In the genomic region with DNA sequence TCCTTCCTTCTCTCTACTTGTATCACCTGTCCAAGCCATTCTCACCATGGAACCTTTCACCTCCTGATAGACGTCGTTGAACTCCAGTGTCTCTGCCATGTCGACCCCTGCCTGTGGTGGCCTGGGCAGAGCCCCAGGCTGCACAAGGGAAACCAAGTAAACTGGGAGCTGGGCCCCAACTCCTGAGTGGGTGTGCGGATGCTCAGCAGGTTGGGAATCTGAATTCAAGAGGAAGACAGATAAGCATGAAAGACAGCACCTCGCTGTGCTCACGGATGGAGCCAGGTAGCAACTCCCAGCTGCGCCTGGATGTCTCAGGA, we compare ENCODE assay signal across 9 cellular contexts. TPM values are rescaled to one million over a fixed set of nuclear protein-coding genes. Genes with fewer than 3 reads are reported as not detected.
DNase-seq lines count a peak whose midpoint lies in the region; ATAC-seq, FAIRE-seq and TF ChIP-seq lines count a peak whose summit lies in the region.
"Had no signal": no experiment of that assay in that cellular context is flagged by ENCODE, and none has a peak within 500 bp of the region (broad histone marks: within the 10 kb centered on the region; RNA-seq: fewer than 3 reads in every experiment).

No MANE protein-coding gene starts in this region.

- H2AFZ ChIP-seq in Loucy (ENCODE audit: low read length), result peak overlapping the region; percentile 82
- peak overlapping the region; percentile 65 for H2AFZ ChIP-seq in endothelial cell of umbilical vein (ENCODE audit: low read depth, low read length)
- H2AFZ ChIP-seq in trophoblast cell (ENCODE audit: insufficient read depth, low read length, poor library complexity), result no peak overlapping the region

- H4K12ac ChIP-seq in trophoblast cell (ENCODE audit: low read depth, low read length), result peak overlapping the region; percentile 1

- H4K20me1 ChIP-seq in Loucy (ENCODE audit: insufficient read depth, low read length, poor library complexity, severe bottlenecking) (peaks cover 17% of the 10 kb centered on the region), endothelial cell of umbilical vein (replicated peaks; ENCODE audit: control insufficient read depth, extremely low read depth, insufficient read depth, low read length) (no peaks in the 10 kb centered on the region)

- peak overlapping the region; percentile 21 for H2AK5ac ChIP-seq in trophoblast cell (ENCODE audit: low read length)

- intact Hi-C loops in endothelial cell of umbilical vein (cut with micrococcal nuclease), result loop anchor here (1.0 to 5.0 kb wide), 4 partner anchors 10 to 332 kb away; partner anchors contain the start of gene ZDHHC5

- no peaks in the 10 kb centered on the region for H3K9me1 ChIP-seq in endothelial cell of umbilical vein (replicated peaks; ENCODE audit: control insufficient read depth, extremely low read depth, insufficient read depth, low read length)

- WGBS in trophoblast cell (ENCODE audit: extremely low coverage, insufficient coverage, insufficient read length), result no CpG with 5 or more reads among the region's 7 CpGs

- peak overlapping the region; percentile 31 for H4K91ac ChIP-seq in trophoblast cell (ENCODE audit: low read depth, low read length)

- H3K27me3 ChIP-seq in Loucy (ENCODE audit: insufficient read depth, low read length, poor library complexity, severe bottlenecking) (no peaks in the 10 kb centered on the region), endothelial cell of umbilical vein (ENCODE audit: control insufficient read depth in 2 of 2, insufficient read depth in 2 of 2, low read length in 2 of 2) (peaks cover 4 to 8% of the 10 kb centered on the region in 2 experiments), trophoblast cell (ENCODE audit: insufficient read depth, low read length) (no peaks in the 10 kb centered on the region)

- H2BK120ac ChIP-seq in trophoblast cell (ENCODE audit: insufficient read depth, low read length, poor library complexity), result no peak overlapping the region

- peak overlapping the region; percentile 79 for H3K9ac ChIP-seq in Loucy (ENCODE audit: low read depth, low read length, poor library complexity, severe bottlenecking)
- H3K9ac ChIP-seq in endothelial cell of umbilical vein (replicated peaks; ENCODE audit: extremely low read depth, insufficient read depth, low read length), result peak overlapping the region; percentile 85
- peak overlapping the region; percentile 70 for H3K9ac ChIP-seq in trophoblast cell (ENCODE audit: low read length)

- H3K36me3 ChIP-seq in Loucy (ENCODE audit: insufficient read depth, low read length) (peaks cover 30% of the 10 kb centered on the region; the same call in 1 of the 2 replicates), endothelial cell of umbilical vein (ENCODE audit: control insufficient read depth in 2 of 2, extremely low read depth in 1 of 2, insufficient read depth in 2 of 2, low read length in 2 of 2) (peaks cover 19 to 23% of the 10 kb centered on the region in 2 experiments), trophoblast cell (ENCODE audit: control insufficient read depth in 1 of 2, insufficient read depth in 2 of 2, low read length in 2 of 2) (peaks cover 32 to 42% of the 10 kb centered on the region in 2 experiments)

- CTCF ChIA-PET in endothelial cell of umbilical vein (lab: Charles Lee), result interaction anchor here (1.1 to 1.6 kb wide), 7 partner anchors 11 to 494 kb away, joined by 3 to 10 read pairs (median 5); no protein-coding TSS in a partner anchor

- TF ChIP-seq POLR2A in GM18505 (IDR thresholded peaks at IDR 0.05; ENCODE audit: borderline replicate concordance, extremely low read depth, insufficient read depth, insufficient read length) (no peak), endothelial cell of umbilical vein (IDR thresholded peaks at IDR 0.05; ENCODE audit: low read depth, low read length) (no peak)

- H3K4me1 ChIP-seq in Loucy (ENCODE audit: insufficient read depth, low read length, poor library complexity, severe bottlenecking) (peaks cover 31% of the 10 kb centered on the region), endothelial cell of umbilical vein (ENCODE audit: control insufficient read depth, extremely low read depth, insufficient read depth, low read length) (peaks cover 17% of the 10 kb centered on the region), trophoblast cell (ENCODE audit: control insufficient read depth in 1 of 2, insufficient read depth in 2 of 2, low read length in 2 of 2) (peaks cover 9 to 13% of the 10 kb centered on the region in 2 experiments)

- no peaks in the 10 kb centered on the region for H3F3A ChIP-seq in Loucy (ENCODE audit: low read depth)

- dilution Hi-C loops in endothelial cell of umbilical vein (cut with MboI; ENCODE audit: extremely low pct_ligation_motif_present, low sequenced_read_pairs), result no loop called here

- no peaks in the 10 kb centered on the region for H3K9me3 ChIP-seq in Loucy (ENCODE audit: insufficient read depth, low read depth, low read length)
- H3K9me3 ChIP-seq in endothelial cell of umbilical vein (replicated peaks; ENCODE audit: control insufficient read depth, insufficient read depth, low read length), result no peaks in the 10 kb centered on the region
- peaks cover 3% of the 10 kb centered on the region for H3K9me3 ChIP-seq in trophoblast cell (ENCODE audit: insufficient read depth, low read depth, low read length)

- H3K4me2 ChIP-seq in Loucy (ENCODE audit: low read depth, low read length, poor library complexity, severe bottlenecking), result peak overlapping the region; percentile 85
- H3K4me2 ChIP-seq in endothelial cell of umbilical vein (ENCODE audit: insufficient read depth, low read length), result peak overlapping the region; percentile 61
- peak overlapping the region; percentile 85 for H3K4me2 ChIP-seq in trophoblast cell (ENCODE audit: low read length)

- H4K8ac ChIP-seq in trophoblast cell (ENCODE audit: low read depth, low read length), result peak overlapping the region; percentile 73

- H3K9me2 ChIP-seq in Loucy (replicated peaks; ENCODE audit: low read depth, low read length), result no peaks in the 10 kb centered on the region

- no peak for DNase-seq in endothelial cell of umbilical vein (ENCODE audit: low read depth, low spot score)
- no peak for DNase-seq in trophoblast cell
- DNase-seq in stimulated activated CD4-positive, alpha-beta T cell treated with anti-CD3 and anti-CD28 coated beads, Interleukin-1b, Interleukin-23, amount 100 ng/mL, for 48 hours, result no peak
- DNase-seq in iPS-NIHi7 (ENCODE audit: extremely low spot score), result no peak
- no peak for DNase-seq in NCI-H69 (lab: John Stamatoyannopoulos, UW)
- DNase-seq in stimulated activated CD4-positive, alpha-beta T cell treated with anti-CD3 and anti-CD28 coated beads, Interleukin-2, amount 100 ng/mL, for 48 hours, result no peak

- peak; percentile 1 for ATAC-seq in GM18505 (IDR thresholded peaks at IDR 0.05; ENCODE audit: unreplicated experiment)

- no peak overlapping the region for H2BK5ac ChIP-seq in trophoblast cell (ENCODE audit: low read depth, low read length, poor library complexity)

- H3K18ac ChIP-seq in trophoblast cell (ENCODE audit: low read length), result no peak overlapping the region

- TF ChIP-seq CTCF in Loucy (conservative IDR thresholded peaks at IDR 0.05; ENCODE audit: low read length), result no peak
- no peak for TF ChIP-seq CTCF in endothelial cell of umbilical vein (IDR thresholded peaks at IDR 0.05; ENCODE audit: extremely low read depth in 1 of 2, insufficient read depth in 1 of 2, low read depth in 1 of 2, low read length in 2 of 2)

- BruUV-seq in endothelial cell of umbilical vein (replicated peaks; lab: Mats Ljungman, UMichigan), result no TSS peak

- H3K4me3 ChIP-seq in Loucy (ENCODE audit: low read length, poor library complexity, severe bottlenecking) (peak overlapping the region; percentile 76), endothelial cell of umbilical vein (replicated peaks in 1 of 3; ENCODE audit: insufficient read depth in 1 of 3, low read depth in 1 of 3, low read length in 3 of 3) (peak overlapping the region; percentile 58 to 82 (median 61)), trophoblast cell (ENCODE audit: low read depth, low read length) (peak overlapping the region; percentile 83)

- POLR2A ChIA-PET in endothelial cell of umbilical vein (lab: Charles Lee), result interaction anchor here (1.1 kb wide), 1 partner anchor 9 kb away, joined by 4 read pairs; no protein-coding TSS in a partner anchor

- no peak overlapping the region for H3K23ac ChIP-seq in trophoblast cell (ENCODE audit: low read length)

- H3K14ac ChIP-seq in trophoblast cell (ENCODE audit: low read length), result peak overlapping the region; percentile 28

- no peak for FAIRE-seq in endothelial cell of umbilical vein (lab: Jason Lieb, UNC)

- peak overlapping the region; percentile 59 for H3K4ac ChIP-seq in trophoblast cell (ENCODE audit: low read depth, low read length)

- H3K79me2 ChIP-seq in Loucy (ENCODE audit: insufficient read depth, low read length) (peaks cover 58% of the 10 kb centered on the region), endothelial cell of umbilical vein (ENCODE audit: control insufficient read depth, insufficient read depth, low read length) (peaks cover 28% of the 10 kb centered on the region), trophoblast cell (ENCODE audit: control insufficient read depth, insufficient read depth, low read length, poor library complexity) (peaks cover 7% of the 10 kb centered on the region)

- peaks cover 9% of the 10 kb centered on the region for H3K79me1 ChIP-seq in trophoblast cell (ENCODE audit: low read length)

- H2BK12ac ChIP-seq in trophoblast cell (ENCODE audit: low read length), result no peak overlapping the region

- H3K27ac ChIP-seq in endothelial cell of umbilical vein (ENCODE audit: insufficient read depth, low read depth, low read length), result peak overlapping the region; percentile 54
- H3K27ac ChIP-seq in trophoblast cell (ENCODE audit: low read depth, low read length), result peak overlapping the region; percentile 64

RNA-seq across cellular contexts. Expression of gene SSRP1, which starts 0.7 kb away (rescaled TPM):
- 140 and 146 TPM in 2 replicates for total RNA-seq in endothelial cell of umbilical vein
- 123 and 130 TPM in 2 replicates for polyA plus RNA-seq in endothelial cell of umbilical vein
- polyA plus RNA-seq in endothelial cell of umbilical vein (2011; cell fraction: cytosol; rRNA removed), result 150 and 190 TPM in 2 replicates
- polyA plus RNA-seq in endothelial cell of umbilical vein (2011; cell fraction: nucleus; rRNA removed), result 106 and 107 TPM in 2 replicates
- 106 and 145 TPM in 2 replicates for polyA plus RNA-seq in endothelial cell of umbilical vein (2012)
- 121 and 142 TPM in 2 replicates for polyA minus RNA-seq in endothelial cell of umbilical vein
- polyA minus RNA-seq in endothelial cell of umbilical vein (2011; cell fraction: cytosol; rRNA and poly(A)+ RNA removed), result 156 TPM
- 22.6 and 36.0 TPM in 2 replicates for polyA minus RNA-seq in endothelial cell of umbilical vein (2011; cell fraction: nucleus; rRNA and poly(A)+ RNA removed)
- polyA plus RNA-seq in trophoblast cell (2013), result 113 and 120 TPM in 2 replicates

RNA-seq across cellular contexts. Expression of gene P2RX3, which starts 3.2 kb away (rescaled TPM):
- total RNA-seq in endothelial cell of umbilical vein, result not detected in 2 replicates
- polyA plus RNA-seq in endothelial cell of umbilical vein, result not detected in 2 replicates
- not detected in 2 replicates for polyA plus RNA-seq in endothelial cell of umbilical vein (2011; cell fraction: cytosol; rRNA removed)
- polyA plus RNA-seq in endothelial cell of umbilical vein (2011; cell fraction: nucleus; rRNA removed), result not detected in 2 replicates
- not detected in 2 replicates for polyA plus RNA-seq in endothelial cell of umbilical vein (2012)
- not detected in 2 replicates for polyA minus RNA-seq in endothelial cell of umbilical vein
- not detected for polyA minus RNA-seq in endothelial cell of umbilical vein (2011; cell fraction: cytosol; rRNA and poly(A)+ RNA removed)
- not detected in 2 replicates for polyA minus RNA-seq in endothelial cell of umbilical vein (2011; cell fraction: nucleus; rRNA and poly(A)+ RNA removed)
- 0.07 and 0.11 TPM in 2 replicates for polyA plus RNA-seq in trophoblast cell (2013)
- total RNA-seq: SK-MEL-5 had no signal

RNA-seq across cellular contexts. Expression of gene TNKS1BP1, which starts 10.2 kb away (rescaled TPM):
- 93.6 and 111 TPM in 2 replicates for total RNA-seq in endothelial cell of umbilical vein
- polyA plus RNA-seq in endothelial cell of umbilical vein, result 48.9 and 54.6 TPM in 2 replicates
- polyA plus RNA-seq in endothelial cell of umbilical vein (2011; cell fraction: cytosol; rRNA removed), result 41.5 and 43.0 TPM in 2 replicates
- 114 and 135 TPM in 2 replicates for polyA plus RNA-seq in endothelial cell of umbilical vein (2011; cell fraction: nucleus; rRNA removed)
- 85.2 and 116 TPM in 2 replicates for polyA plus RNA-seq in endothelial cell of umbilical vein (2012)
- 77.6 and 97.5 TPM in 2 replicates for polyA minus RNA-seq in endothelial cell of umbilical vein
- polyA minus RNA-seq in endothelial cell of umbilical vein (2011; cell fraction: cytosol; rRNA and poly(A)+ RNA removed), result 11.9 TPM
- polyA minus RNA-seq in endothelial cell of umbilical vein (2011; cell fraction: nucleus; rRNA and poly(A)+ RNA removed), result 36.8 and 38.3 TPM in 2 replicates
- polyA plus RNA-seq in trophoblast cell (2013), result 264 and 289 TPM in 2 replicates

RNA-seq across cellular contexts. Expression of gene PRG3, which starts 46.0 kb away (rescaled TPM):
- not detected in 2 replicates for total RNA-seq in endothelial cell of umbilical vein
- polyA plus RNA-seq in endothelial cell of umbilical vein, result not detected in 2 replicates
- not detected in 2 replicates for polyA plus RNA-seq in endothelial cell of umbilical vein (2011; cell fraction: cytosol; rRNA removed)
- not detected in 2 replicates for polyA plus RNA-seq in endothelial cell of umbilical vein (2011; cell fraction: nucleus; rRNA removed)
- not detected in 2 replicates for polyA plus RNA-seq in endothelial cell of umbilical vein (2012)
- not detected in 2 replicates for polyA minus RNA-seq in endothelial cell of umbilical vein
- polyA minus RNA-seq in endothelial cell of umbilical vein (2011; cell fraction: cytosol; rRNA and poly(A)+ RNA removed), result not detected
- polyA minus RNA-seq in endothelial cell of umbilical vein (2011; cell fraction: nucleus; rRNA and poly(A)+ RNA removed), result not detected in 2 replicates
- not detected in 2 replicates for polyA plus RNA-seq in trophoblast cell (2013)
- total RNA-seq: SK-MEL-5 had no signal

RNA-seq across cellular contexts. Expression of gene PRG2, which starts 55.5 kb away (rescaled TPM):
- total RNA-seq in endothelial cell of umbilical vein, result 0.42 and 0.55 TPM in 2 replicates
- polyA plus RNA-seq in endothelial cell of umbilical vein, result 0.08 and 0.48 TPM in 2 replicates
- not detected in 2 replicates for polyA plus RNA-seq in endothelial cell of umbilical vein (2011; cell fraction: cytosol; rRNA removed)
- 0.50 and 1.2 TPM in 2 replicates for polyA plus RNA-seq in endothelial cell of umbilical vein (2011; cell fraction: nucleus; rRNA removed)
- polyA plus RNA-seq in endothelial cell of umbilical vein (2012), result not detected in 2 replicates
- polyA minus RNA-seq in endothelial cell of umbilical vein, result 0.42 and 0.63 TPM in 2 replicates
- polyA minus RNA-seq in endothelial cell of umbilical vein (2011; cell fraction: cytosol; rRNA and poly(A)+ RNA removed), result not detected
- polyA minus RNA-seq in endothelial cell of umbilical vein (2011; cell fraction: nucleus; rRNA and poly(A)+ RNA removed), result not detected in 2 replicates
- 0.04 and 0.11 TPM in 2 replicates for polyA plus RNA-seq in trophoblast cell (2013)
- total RNA-seq: SK-MEL-5 had no signal
